ENCODE assay signal across 8 cellular contexts in genomic region chr7:99036531-99037175, GRCh38.
DNase-seq lines count a peak whose midpoint lies in the region; ATAC-seq and TF ChIP-seq lines count a peak whose summit lies in the region.

No MANE protein-coding gene starts in this region.

- no peak for ATAC-seq in HG02763 (IDR thresholded peaks at IDR 0.05; ENCODE audit: unreplicated experiment)
- no peak for ATAC-seq in GM21526 (IDR thresholded peaks at IDR 0.05; ENCODE audit: low FRiP score, unreplicated experiment)

- H3K4me3 ChIP-seq in SU-DHL-6 (ENCODE audit: insufficient read depth, low read length, poor library complexity, severe bottlenecking), result no peak overlapping the region
- H3K4me3 ChIP-seq in cardiac muscle cell, result no peak overlapping the region
- H3K4me3 ChIP-seq in testis, result no peak overlapping the region

- TF ChIP-seq POLR2A in testis (IDR thresholded peaks at IDR 0.05), result no peak

- 56 to 62% methylated on average over 7 to 12 of the region's 12 CpGs for WGBS in testis, 2 donors

- H3K27me3 ChIP-seq in SU-DHL-6 (ENCODE audit: low read length) (no peaks in the 10 kb centered on the region), cardiac muscle cell (no peaks in the 10 kb centered on the region), testis (no peaks in the 10 kb centered on the region)

- H3K79me2 ChIP-seq in SU-DHL-6 (ENCODE audit: insufficient read depth, low read length), result no peaks in the 10 kb centered on the region

- DNase-seq in SIG-M5 treated with dmso at 0.1 percent for 504 hours (lab: John Stamatoyannopoulos, UW; ENCODE audit: unreplicated experiment), result peak; percentile 20
- DNase-seq in SIG-M5 (lab: John Stamatoyannopoulos, UW), result no peak
- peak; percentile 25 to 60 for DNase-seq in cardiac muscle cell (ENCODE audit: low read depth in 1 of 2, low spot score in 1 of 2)
- DNase-seq in testis, result peak; percentile 61
- no peak for DNase-seq in NCI-H1417 (lab: John Stamatoyannopoulos, UW)

- H3K36me3 ChIP-seq in SU-DHL-6 (ENCODE audit: low read length) (peaks cover 11% of the 10 kb centered on the region; the same call in 1 of the 2 replicates), cardiac muscle cell (peaks cover 71% of the 10 kb centered on the region), testis (ENCODE audit: low read depth, missing control alignments) (no peaks in the 10 kb centered on the region)

- TF ChIP-seq CTCF in SU-DHL-6 (IDR thresholded peaks at IDR 0.05; ENCODE audit: insufficient read depth, low read length, poor library complexity, severe bottlenecking) (peak; percentile 49), cardiac muscle cell (IDR thresholded peaks at IDR 0.05; ENCODE audit: low read depth, low read length) (peak; percentile 44), testis (IDR thresholded peaks at IDR 0.05) (peak; percentile 13 to 47 (median 29))

- H3K27ac ChIP-seq in SU-DHL-6 (ENCODE audit: low read depth, low read length) (no peak overlapping the region), cardiac muscle cell (no peak overlapping the region), testis (peak overlapping the region in 1 of 2 donors; percentile 15)

- no peaks in the 10 kb centered on the region for H4K20me1 ChIP-seq in SU-DHL-6 (ENCODE audit: low read depth, low read length)

- H3K4me2 ChIP-seq in SU-DHL-6 (ENCODE audit: low read depth, low read length, poor library complexity, severe bottlenecking), result no peak overlapping the region

- H3K4me1 ChIP-seq in cardiac muscle cell (ENCODE audit: low read depth) (no peaks in the 10 kb centered on the region), testis (peaks cover 19% of the 10 kb centered on the region)

- H3K9me3 ChIP-seq in SU-DHL-6 (ENCODE audit: insufficient read depth, low read length), result no peaks in the 10 kb centered on the region
- H3K9me3 ChIP-seq in cardiac muscle cell (ENCODE audit: low read depth), result no peaks in the 10 kb centered on the region
- no peaks in the 10 kb centered on the region for H3K9me3 ChIP-seq in testis

- H3K9me2 ChIP-seq in SU-DHL-6 (replicated peaks; ENCODE audit: insufficient read depth, low read length), result no peaks in the 10 kb centered on the region

- no peaks in the 10 kb centered on the region for H3F3A ChIP-seq in SU-DHL-6 (ENCODE audit: insufficient read depth)

- no peak overlapping the region for H2AFZ ChIP-seq in SU-DHL-6 (ENCODE audit: low read depth, low read length, severe bottlenecking)

- no peak overlapping the region for H3K9ac ChIP-seq in SU-DHL-6 (ENCODE audit: low read length)

- intact Hi-C loops in testis (cut with DNase I; ENCODE audit: low total_unique reads), result no loop called here

Comparison
In these comparisons a context has a peak if more than half of its experiments do, and no peak if none do; other contexts are left out.
1. DNase-seq: peak in SIG-M5 treated with dmso at 0.1 percent for 504 hours (single experiment), cardiac muscle cell (2 of 2) and testis (single experiment); none in SIG-M5 (single experiment) and NCI-H1417 (0 of 3).
2. Peak in every context shown above with its lines, with median percentiles within 50 percentile points of each other: CTCF ChIP-seq.